ENCODE assay signal across 8 cellular contexts in genomic region chr17:15261063-15261817, GRCh38. TPM values are rescaled to one million over a fixed set of nuclear protein-coding genes. Genes with fewer than 3 reads are reported as not detected.
DNase-seq lines count a peak whose midpoint lies in the region; ATAC-seq and TF ChIP-seq lines count a peak whose summit lies in the region.

No MANE protein-coding gene starts in this region.

- intact Hi-C loops in PC-3 (cut with micrococcal nuclease), result loop anchor here (1.0 to 2.0 kb wide), 2 partner anchors 88 to 116 kb away; no protein-coding TSS in a partner anchor

- H4K20me1 ChIP-seq in PC-3 (ENCODE audit: low read length), result peaks cover 8% of the 10 kb centered on the region; the same call in 1 of the 2 replicates

- peaks cover 47% of the 10 kb centered on the region for H3K79me2 ChIP-seq in PC-3 (ENCODE audit: low read length)

- H3K27me3 ChIP-seq in PC-3 (ENCODE audit: low read length) (no peaks in the 10 kb centered on the region), liver (ENCODE audit: control insufficient read depth in 4 of 4, insufficient read depth in 4 of 4, low read length in 3 of 4) (peaks cover 0 to 6% (median 4%) of the 10 kb centered on the region in 4 donors), subcutaneous abdominal adipose tissue (ENCODE audit: control insufficient read depth in 5 of 5, insufficient read depth in 4 of 5, low read length in 5 of 5) (no peaks in the 10 kb centered on the region)

- H3F3A ChIP-seq in PC-3 (ENCODE audit: low read length, unreplicated experiment), result peaks cover 9% of the 10 kb centered on the region

- H3K36me3 ChIP-seq in PC-3 (ENCODE audit: low read depth, low read length), result peaks cover 16% of the 10 kb centered on the region
- no peaks in the 10 kb centered on the region for H3K36me3 ChIP-seq in liver (ENCODE audit: control insufficient read depth in 4 of 4, insufficient read depth in 3 of 4, low read depth in 1 of 4, low read length in 3 of 4)
- H3K36me3 ChIP-seq in subcutaneous abdominal adipose tissue (ENCODE audit: control insufficient read depth in 5 of 5, insufficient read depth in 5 of 5, low read length in 5 of 5), result peaks cover 5 to 28% (median 26%) of the 10 kb centered on the region in 5 donors

- TSS peak; percentile 23 for BruUV-seq in PC-3 (replicated peaks; lab: Mats Ljungman, UMichigan)

- H3K4me3 ChIP-seq in PC-3 (ENCODE audit: low read length) (peak overlapping the region; percentile 90), liver (ENCODE audit: low read depth in 1 of 3, low read length in 3 of 3) (peak overlapping the region in 2 of 3 donors; percentile 49 to 57), subcutaneous abdominal adipose tissue (ENCODE audit: low read depth in 1 of 5, low read length in 5 of 5) (peak overlapping the region; percentile 77 to 96 (median 94))

- POLR2A ChIA-PET in PC-3 (lab: Charles Lee; ENCODE audit: unreplicated experiment), result no interaction called here

- no peaks in the 10 kb centered on the region for H3K9me2 ChIP-seq in PC-3 (replicated peaks; ENCODE audit: low read length)

- H2AFZ ChIP-seq in PC-3 (ENCODE audit: low read length), result peak overlapping the region; percentile 69

- no peak for TF ChIP-seq RAD21 in liver (IDR thresholded peaks at IDR 0.05)

- H3K9ac ChIP-seq in PC-3 (ENCODE audit: low read length) (peak overlapping the region; percentile 98), liver (ENCODE audit: low read depth in 1 of 2, low read length in 2 of 2) (no peak overlapping the region), subcutaneous abdominal adipose tissue (ENCODE audit: low read length in 5 of 5) (peak overlapping the region; percentile 88 to 96 (median 91))

- WGBS in liver, result 8% methylated on average over 40 of the region's 40 CpGs

- DNase-seq in GM10266 (ENCODE audit: extremely low spot score) (peak; percentile 39), PC-3 (peak; percentile 73), dermis blood vessel endothelial cell (peak; percentile 78), GOT3 (lab: John Stamatoyannopoulos, UW) (no peak)
- DNase-seq in stimulated activated CD4-positive, alpha-beta T cell treated with anti-CD3 and anti-CD28 coated beads, Interleukin-4, amount 100 ng/mL, for 24 hours, result no peak

- H3K4me1 ChIP-seq in PC-3 (ENCODE audit: insufficient read depth, low read length) (peaks cover 75% of the 10 kb centered on the region), liver (ENCODE audit: control insufficient read depth in 4 of 4, insufficient read depth in 4 of 4, low read length in 3 of 4) (peaks cover 0 to 38% (median 19%) of the 10 kb centered on the region in 4 donors), subcutaneous abdominal adipose tissue (ENCODE audit: control insufficient read depth in 5 of 5, insufficient read depth in 5 of 5, low read length in 5 of 5) (peaks cover 12 to 94% (median 80%) of the 10 kb centered on the region in 5 donors)

- peak overlapping the region; percentile 95 for H3K27ac ChIP-seq in PC-3 (ENCODE audit: low read length)
- peak overlapping the region; percentile 64 to 76 for H3K27ac ChIP-seq in liver (ENCODE audit: low read depth in 1 of 2, low read length in 2 of 2)
- peak overlapping the region; percentile 98 for H3K27ac ChIP-seq in subcutaneous abdominal adipose tissue (ENCODE audit: low read depth, low read length)

- no peaks in the 10 kb centered on the region for H3K9me3 ChIP-seq in PC-3 (ENCODE audit: low read length)
- H3K9me3 ChIP-seq in liver (ENCODE audit: control insufficient read depth in 4 of 4, low read length in 3 of 4), result no peaks in the 10 kb centered on the region
- H3K9me3 ChIP-seq in subcutaneous abdominal adipose tissue (ENCODE audit: control insufficient read depth in 5 of 5, low read length in 5 of 5), result no peaks in the 10 kb centered on the region

- ATAC-seq in PC-3, result peak; percentile 18
- no peak for ATAC-seq in GM19023 (IDR thresholded peaks at IDR 0.05; ENCODE audit: unreplicated experiment)

- TF ChIP-seq CTCF in GM10266 (IDR thresholded peaks at IDR 0.05; ENCODE audit: control insufficient read depth, insufficient read depth, low read depth, missing control alignments) (no peak), PC-3 (conservative IDR thresholded peaks at IDR 0.05; ENCODE audit: low read depth, low read length) (no peak; the same call in 1 of the 2 replicates), liver (IDR thresholded peaks at IDR 0.05; ENCODE audit: low read depth, low read length, missing input control) (no peak)

- H3K4me2 ChIP-seq in PC-3 (ENCODE audit: low read length), result peak overlapping the region; percentile 97

- CTCF ChIA-PET in PC-3 (lab: Charles Lee), result interaction anchor here (0.5 to 0.9 kb wide), 2 partner anchors 87 to 149 kb away, joined by 3 to 5 read pairs; no protein-coding TSS in a partner anchor

TF ChIP-seq in liver, 16 proteins besides CTCF, POLR2A, EP300 and RAD21:
- TF ChIP-seq ZBTB33 (IDR thresholded peaks at IDR 0.05), result no peak
- peak; percentile 30 for TF ChIP-seq NR2F2 (IDR thresholded peaks at IDR 0.05)
- TF ChIP-seq GABPA (IDR thresholded peaks at IDR 0.05 in 1 of 2, conservative IDR thresholded peaks at IDR 0.05 in 1 of 2), result no peak

RNA-seq across cellular contexts. Expression of gene PMP22, which starts 3.9 kb away (rescaled TPM):
- total RNA-seq in PC-3 (2014; rRNA removed) (51.0 and 51.1 TPM in 2 replicates), dermis blood vessel endothelial cell (23.3 and 32.2 TPM in 2 replicates), liver (1 to 10 TPM; 3.2 to 6.2 TPM)
- polyA plus RNA-seq in liver, result 1 to 10 TPM; 5.2 to 9.1 TPM

Comparison
In these comparisons a context has a peak if more than half of its experiments do, and no peak if none do; other contexts are left out.
1. DNase-seq: peak in GM10266 (single experiment), PC-3 (single experiment) and dermis blood vessel endothelial cell (single experiment); none in stimulated activated CD4-positive, alpha-beta T cell treated with anti-CD3 and anti-CD28 coated beads, Interleukin-4, amount 100 ng/mL, for 24 hours (single experiment) and GOT3 (single experiment).
2. H3K9ac ChIP-seq: peak in PC-3 (single experiment) and subcutaneous abdominal adipose tissue (5 of 5); none in liver (0 of 2).
3. Peak in every context shown above with its lines, with median percentiles within 50 percentile points of each other: H3K27ac ChIP-seq and H3K4me3 ChIP-seq.